24 cellular contexts compared by ENCODE assay signal in genomic region chr3:44482721-44483120, GRCh38.
"Had no signal": no experiment of that assay in that cellular context is flagged by ENCODE, and none has a peak within 500 bp of the region (broad histone marks: within the 10 kb centered on the region; RNA-seq: fewer than 3 reads in every experiment).

No MANE protein-coding gene starts in this region.

- H3K36me3 ChIP-seq: esophagus muscularis mucosa, neural progenitor cell, right atrium auricular region, suprapubic skin, tibial nerve had no signal

- H3K4me3 Mint-ChIP-seq: activated naive CD8-positive, alpha-beta T cell; natural killer cell; neural progenitor cell; stimulated activated naive B cell treated with anti-CD40 and anti-IgM and Interleukin-4, amounts not matched to agents 10 μg/mL and 1 μg/mL and 100 μg/mL, for 72 hours had no signal

- H3K4me1 ChIP-seq: neural progenitor cell, right atrium auricular region had no signal

- H3K4me2 ChIP-seq: neural progenitor cell had no signal

- DNase-seq: activated CD4-positive, alpha-beta T cell treated with anti-CD3 and anti-CD28 coated beads for 4 hours; activated CD4-positive, alpha-beta T cell treated with anti-CD3 and anti-CD28 coated beads, Interleukin-2, amount 50 U/mL, for 4 hours; activated CD8-positive, alpha-beta memory T cell treated with anti-CD3 and anti-CD28 coated beads for 24 hours; activated effector memory CD4-positive, alpha-beta T cell treated with Interleukin-2 at 50 U/mL for 16 hours; activated naive CD4-positive, alpha-beta T cell treated with Interleukin-2 at 50 U/mL for 16 hours; aorta; body of pancreas; caudate nucleus; foreskin melanocyte; islet precursor cell; left colon; midbrain; natural killer cell; occipital lobe; stimulated activated CD4-positive, alpha-beta T cell treated with anti-CD3 and anti-CD28 coated beads, Interleukin-15, amount 100 ng/mL, for 24 hours; stimulated activated CD4-positive, alpha-beta T cell treated with anti-CD3 and anti-CD28 coated beads, Interleukin-2, amount 100 ng/mL, for 24 hours; stimulated activated naive B cell treated with anti-CD40 and anti-IgM and Interleukin-4, amounts not matched to agents 10 μg/mL and 1 μg/mL and 100 μg/mL, for 72 hours had no signal

- H3K9me3 ChIP-seq: body of pancreas, esophagus muscularis mucosa, right atrium auricular region, suprapubic skin had no signal

- H3K36me3 Mint-ChIP-seq: natural killer cell had no signal

- H3K4me3 ChIP-seq: body of pancreas, esophagus muscularis mucosa, neural progenitor cell, right atrium auricular region, suprapubic skin, tibial nerve had no signal

- H3K27ac Mint-ChIP-seq: activated naive CD8-positive, alpha-beta T cell; natural killer cell; neural progenitor cell; stimulated activated naive B cell treated with anti-CD40 and anti-IgM and Interleukin-4, amounts not matched to agents 10 μg/mL and 1 μg/mL and 100 μg/mL, for 72 hours had no signal

- ATAC-seq: body of pancreas; left colon; natural killer cell; stimulated activated naive B cell treated with anti-CD40 and anti-IgM and Interleukin-4, amounts not matched to agents 10 μg/mL and 1 μg/mL and 100 μg/mL, for 72 hours had no signal

- H3K27ac ChIP-seq: body of pancreas, esophagus muscularis mucosa, neural progenitor cell, right atrium auricular region, suprapubic skin, tibial nerve, VCaP had no signal

- H3K27me3 ChIP-seq: body of pancreas, esophagus muscularis mucosa, neural progenitor cell, right atrium auricular region, suprapubic skin, tibial nerve had no signal

- H2AFZ ChIP-seq: neural progenitor cell had no signal

- H3K27me3 Mint-ChIP-seq: activated naive CD8-positive, alpha-beta T cell; stimulated activated naive B cell treated with anti-CD40 and anti-IgM and Interleukin-4, amounts not matched to agents 10 μg/mL and 1 μg/mL and 100 μg/mL, for 72 hours had no signal

- H3K9me3 Mint-ChIP-seq: natural killer cell had no signal
